Comparison of ENCODE assay signal across 1 cellular context in genomic region chr6:138455746-138456392, GRCh38.
TF ChIP-seq lines count a peak whose summit lies in the region.

No MANE protein-coding gene starts in this region.

TF ChIP-seq in HepG2, 621 proteins besides CTCF, POLR2A, EP300 and RAD21 (continued from another document):
- TF ChIP-seq, protein P1, sequence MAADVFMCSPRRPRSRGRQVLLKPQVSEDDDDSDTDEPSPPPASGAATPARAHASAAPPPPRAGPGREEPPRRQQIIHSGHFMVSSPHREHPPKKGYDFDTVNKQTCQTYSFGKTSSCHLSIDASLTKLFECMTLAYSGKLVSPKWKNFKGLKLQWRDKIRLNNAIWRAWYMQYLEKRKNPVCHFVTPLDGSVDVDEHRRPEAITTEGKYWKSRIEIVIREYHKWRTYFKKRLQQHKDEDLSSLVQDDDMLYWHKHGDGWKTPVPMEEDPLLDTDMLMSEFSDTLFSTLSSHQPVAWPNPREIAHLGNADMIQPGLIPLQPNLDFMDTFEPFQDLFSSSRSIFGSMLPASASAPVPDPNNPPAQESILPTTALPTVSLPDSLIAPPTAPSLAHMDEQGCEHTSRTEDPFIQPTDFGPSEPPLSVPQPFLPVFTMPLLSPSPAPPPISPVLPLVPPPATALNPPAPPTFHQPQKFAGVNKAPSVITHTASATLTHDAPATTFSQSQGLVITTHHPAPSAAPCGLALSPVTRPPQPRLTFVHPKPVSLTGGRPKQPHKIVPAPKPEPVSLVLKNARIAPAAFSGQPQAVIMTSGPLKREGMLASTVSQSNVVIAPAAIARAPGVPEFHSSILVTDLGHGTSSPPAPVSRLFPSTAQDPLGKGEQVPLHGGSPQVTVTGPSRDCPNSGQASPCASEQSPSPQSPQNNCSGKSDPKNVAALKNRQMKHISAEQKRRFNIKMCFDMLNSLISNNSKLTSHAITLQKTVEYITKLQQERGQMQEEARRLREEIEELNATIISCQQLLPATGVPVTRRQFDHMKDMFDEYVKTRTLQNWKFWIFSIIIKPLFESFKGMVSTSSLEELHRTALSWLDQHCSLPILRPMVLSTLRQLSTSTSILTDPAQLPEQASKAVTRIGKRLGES (CRISPR knock-in tag; IDR thresholded peaks at IDR 0.05; ENCODE audit: borderline replicate concordance), result no peak
- TF ChIP-seq ZNF296 (CRISPR knock-in tag; conservative IDR thresholded peaks at IDR 0.05), result no peak
- TF ChIP-seq, protein P2, sequence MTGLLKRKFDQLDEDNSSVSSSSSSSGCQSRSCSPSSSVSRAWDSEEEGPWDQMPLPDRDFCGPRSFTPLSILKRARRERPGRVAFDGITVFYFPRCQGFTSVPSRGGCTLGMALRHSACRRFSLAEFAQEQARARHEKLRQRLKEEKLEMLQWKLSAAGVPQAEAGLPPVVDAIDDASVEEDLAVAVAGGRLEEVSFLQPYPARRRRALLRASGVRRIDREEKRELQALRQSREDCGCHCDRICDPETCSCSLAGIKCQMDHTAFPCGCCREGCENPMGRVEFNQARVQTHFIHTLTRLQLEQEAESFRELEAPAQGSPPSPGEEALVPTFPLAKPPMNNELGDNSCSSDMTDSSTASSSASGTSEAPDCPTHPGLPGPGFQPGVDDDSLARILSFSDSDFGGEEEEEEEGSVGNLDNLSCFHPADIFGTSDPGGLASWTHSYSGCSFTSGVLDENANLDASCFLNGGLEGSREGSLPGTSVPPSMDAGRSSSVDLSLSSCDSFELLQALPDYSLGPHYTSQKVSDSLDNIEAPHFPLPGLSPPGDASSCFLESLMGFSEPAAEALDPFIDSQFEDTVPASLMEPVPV (CRISPR knock-in tag; IDR thresholded peaks at IDR 0.05), result no peak
- TF ChIP-seq MXD1 (CRISPR knock-in tag; IDR thresholded peaks at IDR 0.05), result no peak
